1 cellular context compared by ENCODE assay signal in genomic region chr11:74398244-74399159, GRCh38.
TF ChIP-seq lines count a peak whose summit lies in the region.

TSS of gene PGM2L1 (minus strand) at chr11:74398433. CDS start at chr11:74398161, 272 bp downstream.

TF ChIP-seq in K562, 482 proteins besides CTCF, POLR2A, EP300 and RAD21 (continued from another document and continues in another):
- no peak for TF ChIP-seq NR2C2 (CRISPR knock-in tag; IDR thresholded peaks at IDR 0.05)
- peak; percentile 85 for TF ChIP-seq NR2C2 (tag; IDR thresholded peaks at IDR 0.05)
- TF ChIP-seq TCF7L2 (IDR thresholded peaks at IDR 0.05; ENCODE audit: low read depth, low read length): no peak; the same call in 1 of the 2 replicates
- peak; percentile 17; the same call in 1 of the 2 replicates for TF ChIP-seq NFXL1 (CRISPR knock-in tag; IDR thresholded peaks at IDR 0.05)
- peak; percentile 40; the same call in 1 of the 2 replicates for TF ChIP-seq ESRRA (IDR thresholded peaks at IDR 0.05; ENCODE audit: borderline replicate concordance, low read depth)
- TF ChIP-seq ZNF407 (IDR thresholded peaks at IDR 0.05; ENCODE audit: low read depth): no peak
- no peak for TF ChIP-seq MCM3 (IDR thresholded peaks at IDR 0.05)
- TF ChIP-seq ZNF639 (CRISPR knock-in tag; conservative IDR thresholded peaks at IDR 0.05 in 1 of 2, IDR thresholded peaks at IDR 0.05 in 1 of 2): peak in 1 of 2 experiments; percentile 65; a peak in 1 of 4 replicates
- TF ChIP-seq MAZ (CRISPR knock-in tag; conservative IDR thresholded peaks at IDR 0.05 in 1 of 2, IDR thresholded peaks at IDR 0.05 in 1 of 2): peak; percentile 97
- no peak for TF ChIP-seq SMARCA4 (IDR thresholded peaks at IDR 0.05)
- TF ChIP-seq MNT (conservative IDR thresholded peaks at IDR 0.05): peak; percentile 92 to 95
- no peak for TF ChIP-seq HDAC6 (IDR thresholded peaks at IDR 0.05; ENCODE audit: low read depth, low read length)
- peak; percentile 98 for TF ChIP-seq HCFC1 (IDR thresholded peaks at IDR 0.05; ENCODE audit: low read depth, low read length)
- no peak for TF ChIP-seq RFX1 (IDR thresholded peaks at IDR 0.05)
- TF ChIP-seq PHF8 (IDR thresholded peaks at IDR 0.05; ENCODE audit: borderline replicate concordance, low read length): peak; percentile 72
- no peak for TF ChIP-seq ZNF282 (CRISPR knock-in tag; IDR thresholded peaks at IDR 0.05)
- TF ChIP-seq PML (IDR thresholded peaks at IDR 0.05; ENCODE audit: low read length): peak; percentile 34; the same call in 1 of the 2 replicates
- TF ChIP-seq DPF2 (IDR thresholded peaks at IDR 0.05): peak; percentile 56; the same call in 1 of the 2 replicates
- peak; percentile 83 for TF ChIP-seq BHLHE40 (IDR thresholded peaks at IDR 0.05; ENCODE audit: low read length)
- TF ChIP-seq YY1 (IDR thresholded peaks at IDR 0.05; ENCODE audit: borderline replicate concordance in 1 of 3, control insufficient read depth in 1 of 3, extremely low read depth in 1 of 3, insufficient read depth in 3 of 3, insufficient read length in 1 of 3, insufficient replicate concordance in 2 of 3, low read depth in 1 of 3, low read length in 2 of 3): peak in 1 of 3 experiments; percentile 41
- TF ChIP-seq CEBPZ (IDR thresholded peaks at IDR 0.05; ENCODE audit: borderline replicate concordance, low read depth, low read length): no peak
- no peak for TF ChIP-seq ZNF436 (CRISPR knock-in tag; IDR thresholded peaks at IDR 0.05)
- peak; percentile 90 for TF ChIP-seq L3MBTL2 (IDR thresholded peaks at IDR 0.05)
- TF ChIP-seq TOE1 (IDR thresholded peaks at IDR 0.05; ENCODE audit: borderline replicate concordance): peak; percentile 44; the same call in 1 of the 2 replicates
- no peak for TF ChIP-seq TOE1 (CRISPR knock-in tag; IDR thresholded peaks at IDR 0.05; ENCODE audit: borderline replicate concordance, low read depth)
- TF ChIP-seq ETS1 (conservative IDR thresholded peaks at IDR 0.05; ENCODE audit: control insufficient read depth, low read depth, low read length): peak; percentile 93
- TF ChIP-seq PURB (CRISPR knock-in tag; IDR thresholded peaks at IDR 0.05; ENCODE audit: low read depth): no peak
- peak; percentile 67 for TF ChIP-seq GMEB1 (CRISPR knock-in tag; IDR thresholded peaks at IDR 0.05)
- TF ChIP-seq USF1 (CRISPR knock-in tag; IDR thresholded peaks at IDR 0.05): peak; percentile 73
- no peak for TF ChIP-seq SIN3B (IDR thresholded peaks at IDR 0.05; ENCODE audit: low read depth)
- peak; percentile 63 for TF ChIP-seq FOXP1 (CRISPR knock-in tag; IDR thresholded peaks at IDR 0.05)
- TF ChIP-seq THRAP3 (IDR thresholded peaks at IDR 0.05; ENCODE audit: borderline replicate concordance): no peak
- 0 out of 2 replicates have a peak, but pooled peaks have one; percentile 33 for TF ChIP-seq ZNF75A (CRISPR knock-in tag; IDR thresholded peaks at IDR 0.05)
- TF ChIP-seq KDM4B (IDR thresholded peaks at IDR 0.05; ENCODE audit: borderline replicate concordance in 2 of 2, low read depth in 1 of 2): peak in 1 of 2 experiments; percentile 72; a peak in 1 of 4 replicates
- peak; percentile 31; the same call in 1 of the 2 replicates for TF ChIP-seq EGR1 (conservative IDR thresholded peaks at IDR 0.05)
- TF ChIP-seq RBFOX2 (IDR thresholded peaks at IDR 0.05; ENCODE audit: low read depth, low read length): peak; percentile 75
- no peak for TF ChIP-seq DACH1 (IDR thresholded peaks at IDR 0.05; ENCODE audit: partially characterized antibody)
- TF ChIP-seq NCOA1 (IDR thresholded peaks at IDR 0.05; ENCODE audit: low read depth): no peak
- no peak for TF ChIP-seq HEY1 (CRISPR knock-in tag; IDR thresholded peaks at IDR 0.05; ENCODE audit: borderline replicate concordance)
- TF ChIP-seq BCLAF1 (IDR thresholded peaks at IDR 0.05; ENCODE audit: borderline replicate concordance in 1 of 2, control insufficient read depth in 1 of 2, low read depth in 2 of 2, low read length in 1 of 2): no peak
